ENCODE assay signal across 2 cellular contexts in the genomic region with DNA sequence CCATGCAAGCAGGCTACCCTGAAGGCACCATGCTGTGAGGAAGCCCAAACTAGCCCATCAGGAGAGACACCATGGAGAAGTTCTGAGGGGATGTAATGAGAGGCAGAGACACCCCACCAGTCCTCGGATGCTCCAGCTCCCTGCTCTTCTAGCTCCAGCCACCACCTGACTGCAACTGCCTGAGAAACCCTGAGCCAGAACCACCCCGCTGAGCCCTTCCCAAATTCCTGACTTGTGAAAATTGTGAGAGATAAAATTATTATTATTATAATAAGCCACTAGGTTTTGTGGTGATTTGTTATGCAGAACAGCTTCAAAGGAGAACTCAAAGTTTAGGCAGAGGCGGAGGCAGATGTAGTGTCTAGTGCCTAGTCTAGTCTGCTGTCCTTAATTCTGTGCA.
TF ChIP-seq lines count a peak whose summit lies in the region.

No MANE protein-coding gene starts in this region.

TF ChIP-seq in GM23338, 12 proteins besides CTCF, POLR2A, EP300 and RAD21:
- TF ChIP-seq ZNF331 (CRISPR knock-in tag; IDR thresholded peaks at IDR 0.05; ENCODE audit: low read depth) (peak; percentile 88), JUNB (IDR thresholded peaks at IDR 0.05; ENCODE audit: unreplicated experiment) (no peak)

TF ChIP-seq in IMR-90, 13 proteins besides CTCF, POLR2A, EP300 and RAD21:
- TF ChIP-seq CEBPB (IDR thresholded peaks at IDR 0.05; ENCODE audit: low read depth, low read length) (no peak), RCOR1 (IDR thresholded peaks at IDR 0.05; ENCODE audit: insufficient replicate concordance, low read length) (no peak), MAZ (IDR thresholded peaks at IDR 0.05; ENCODE audit: borderline replicate concordance, low read depth, low read length) (no peak), SMC3 (IDR thresholded peaks at IDR 0.05; ENCODE audit: low read depth, low read length) (no peak), RFX5 (IDR thresholded peaks at IDR 0.05; ENCODE audit: low read depth, low read length) (no peak), CHD1 (IDR thresholded peaks at IDR 0.05; ENCODE audit: low read depth, low read length) (no peak), MAFK (IDR thresholded peaks at IDR 0.05; ENCODE audit: low read depth, low read length) (no peak), NFE2L2 (IDR thresholded peaks at IDR 0.05; ENCODE audit: low read depth, low read length) (no peak), FOS (IDR thresholded peaks at IDR 0.05; ENCODE audit: low read depth, low read length) (no peak), MXI1 (IDR thresholded peaks at IDR 0.05; ENCODE audit: borderline replicate concordance, low read depth, low read length) (no peak), BHLHE40 (IDR thresholded peaks at IDR 0.05; ENCODE audit: low read depth, low read length) (no peak)
- TF ChIP-seq, protein P1, sequence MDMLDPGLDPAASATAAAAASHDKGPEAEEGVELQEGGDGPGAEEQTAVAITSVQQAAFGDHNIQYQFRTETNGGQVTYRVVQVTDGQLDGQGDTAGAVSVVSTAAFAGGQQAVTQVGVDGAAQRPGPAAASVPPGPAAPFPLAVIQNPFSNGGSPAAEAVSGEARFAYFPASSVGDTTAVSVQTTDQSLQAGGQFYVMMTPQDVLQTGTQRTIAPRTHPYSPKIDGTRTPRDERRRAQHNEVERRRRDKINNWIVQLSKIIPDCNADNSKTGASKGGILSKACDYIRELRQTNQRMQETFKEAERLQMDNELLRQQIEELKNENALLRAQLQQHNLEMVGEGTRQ (IDR thresholded peaks at IDR 0.05; ENCODE audit: low read depth, low read length): no peak
- TF ChIP-seq, protein P2, sequence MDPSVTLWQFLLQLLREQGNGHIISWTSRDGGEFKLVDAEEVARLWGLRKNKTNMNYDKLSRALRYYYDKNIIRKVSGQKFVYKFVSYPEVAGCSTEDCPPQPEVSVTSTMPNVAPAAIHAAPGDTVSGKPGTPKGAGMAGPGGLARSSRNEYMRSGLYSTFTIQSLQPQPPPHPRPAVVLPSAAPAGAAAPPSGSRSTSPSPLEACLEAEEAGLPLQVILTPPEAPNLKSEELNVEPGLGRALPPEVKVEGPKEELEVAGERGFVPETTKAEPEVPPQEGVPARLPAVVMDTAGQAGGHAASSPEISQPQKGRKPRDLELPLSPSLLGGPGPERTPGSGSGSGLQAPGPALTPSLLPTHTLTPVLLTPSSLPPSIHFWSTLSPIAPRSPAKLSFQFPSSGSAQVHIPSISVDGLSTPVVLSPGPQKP (IDR thresholded peaks at IDR 0.05; ENCODE audit: borderline replicate concordance, low read depth, low read length): no peak
